ENCODE assay signal across 28 cellular contexts in genomic region chr10:64617071-64617470, GRCh38.
"Had no signal": no experiment of that assay in that cellular context is flagged by ENCODE, and none has a peak within 500 bp of the region (broad histone marks: within the 10 kb centered on the region; RNA-seq: fewer than 3 reads in every experiment).

No MANE protein-coding gene starts in this region.

- H3K9me3 Mint-ChIP-seq: nephron; neural progenitor cell; stimulated activated naive B cell treated with anti-CD40 and anti-IgM and Interleukin-4, amounts not matched to agents 10 μg/mL and 1 μg/mL and 100 μg/mL, for 72 hours had no signal

- H3K27me3 ChIP-seq: esophagus muscularis mucosa, foreskin keratinocyte, gastroesophageal sphincter, heart left ventricle, neural progenitor cell, ovary, right lobe of liver, tibial nerve, upper lobe of left lung, uterus had no signal

- H2AFZ ChIP-seq: neural progenitor cell had no signal

- H3K27ac Mint-ChIP-seq: immature natural killer cell; naive B cell; neural progenitor cell; stimulated activated naive B cell treated with anti-CD40 and anti-IgM and Interleukin-4, amounts not matched to agents 10 μg/mL and 1 μg/mL and 100 μg/mL, for 72 hours; stimulated activated naive CD8-positive, alpha-beta T cell treated with anti-CD3 and anti-CD28 coated beads, Interleukin-15, Interleukin-2, amounts not matched to agents 100 ng/mL and 50 ng/mL, for 24 hours had no signal

- H3K4me1 ChIP-seq: esophagus muscularis mucosa, foreskin keratinocyte, gastroesophageal sphincter, heart left ventricle, lower lobe of right lung, neural progenitor cell, right lobe of liver, tibial nerve, upper lobe of left lung, uterus had no signal

- H3K4me2 ChIP-seq: neural progenitor cell had no signal

- ATAC-seq: foreskin keratinocyte; gastroesophageal sphincter; heart left ventricle; left ventricle myocardium superior; lower lobe of right lung; mucosa of descending colon; right lobe of liver; stimulated activated naive B cell treated with anti-CD40 and anti-IgM and Interleukin-4, amounts not matched to agents 10 μg/mL and 1 μg/mL and 100 μg/mL, for 72 hours had no signal

- H3K9me3 ChIP-seq: esophagus muscularis mucosa, gastroesophageal sphincter, lower lobe of right lung, mucosa of descending colon, ovary, right lobe of liver, thoracic aorta, tibial nerve, upper lobe of left lung, uterus had no signal

- H3K4me3 ChIP-seq: coronary artery, esophagus muscularis mucosa, gastroesophageal sphincter, heart left ventricle, lower lobe of right lung, mucosa of descending colon, neural progenitor cell, ovary, right lobe of liver, thoracic aorta, tibial nerve, upper lobe of left lung, uterus had no signal

- H3K27ac ChIP-seq: coronary artery, esophagus muscularis mucosa, foreskin keratinocyte, gastroesophageal sphincter, heart left ventricle, lower lobe of right lung, neural progenitor cell, ovary, right lobe of liver, thoracic aorta, tibial nerve, upper lobe of left lung, uterus had no signal

- H3K36me3 Mint-ChIP-seq: immature natural killer cell; naive B cell; neural progenitor cell; stimulated activated naive B cell treated with anti-CD40 and anti-IgM and Interleukin-4, amounts not matched to agents 10 μg/mL and 1 μg/mL and 100 μg/mL, for 72 hours had no signal

- H3K36me3 ChIP-seq: esophagus muscularis mucosa, gastroesophageal sphincter, heart left ventricle, lower lobe of right lung, neural progenitor cell, ovary, right lobe of liver, thoracic aorta, tibial nerve, upper lobe of left lung, uterus had no signal

- H3K9ac ChIP-seq: neural progenitor cell had no signal

- DNase-seq: dermis blood vessel endothelial cell; effector memory CD4-positive, alpha-beta T cell; heart left ventricle; hippocampal formation; immature natural killer cell; islet precursor cell; kidney glomerular epithelial cell; left ventricle myocardium superior; lower lobe of right lung; mucosa of descending colon; naive B cell; ovary; right lobe of liver; small intestine; stimulated activated CD4-positive, alpha-beta T cell treated with anti-CD3 and anti-CD28 coated beads, Interleukin-15, amount 100 ng/mL, for 24 hours; stimulated activated CD4-positive, alpha-beta T cell treated with anti-CD3 and anti-CD28 coated beads, Interleukin-2, amount 100 ng/mL, for 48 hours; stimulated activated naive B cell treated with anti-CD40 and anti-IgM and Interleukin-4, amounts not matched to agents 10 μg/mL and 1 μg/mL and 100 μg/mL, for 72 hours; upper lobe of left lung; uterus had no signal
